Comparison of ENCODE assay signal across 1 cellular context in the genomic region with DNA sequence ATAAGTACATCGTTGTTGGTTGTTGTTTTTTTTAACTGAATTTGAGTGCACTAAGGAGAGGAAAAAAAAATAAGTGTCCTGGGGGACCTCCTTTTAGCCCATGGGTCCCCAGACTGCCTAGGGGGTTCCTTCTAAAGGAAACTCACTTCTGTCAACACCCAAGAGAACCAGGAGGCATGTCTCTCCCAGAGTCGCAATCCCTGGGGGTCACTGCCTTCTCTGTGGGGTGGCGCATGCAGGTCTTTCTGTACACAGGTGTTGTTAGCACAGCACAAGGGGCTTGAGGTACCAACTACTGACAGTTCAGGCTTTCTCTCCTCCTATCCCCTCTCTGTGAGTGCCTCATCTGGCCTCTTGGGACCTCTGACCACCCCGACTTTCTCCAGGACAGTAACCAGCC.
TF ChIP-seq lines count a peak whose summit lies in the region.

No MANE protein-coding gene starts in this region.

TF ChIP-seq in IMR-90, 13 proteins besides CTCF, POLR2A, EP300 and RAD21:
- TF ChIP-seq CEBPB (IDR thresholded peaks at IDR 0.05; ENCODE audit: low read depth, low read length) (no peak), CHD1 (IDR thresholded peaks at IDR 0.05; ENCODE audit: low read depth, low read length) (no peak), NFE2L2 (IDR thresholded peaks at IDR 0.05; ENCODE audit: low read depth, low read length) (no peak), RCOR1 (IDR thresholded peaks at IDR 0.05; ENCODE audit: insufficient replicate concordance, low read length) (no peak), BHLHE40 (IDR thresholded peaks at IDR 0.05; ENCODE audit: low read depth, low read length) (no peak), MAZ (IDR thresholded peaks at IDR 0.05; ENCODE audit: borderline replicate concordance, low read depth, low read length) (no peak), MXI1 (IDR thresholded peaks at IDR 0.05; ENCODE audit: borderline replicate concordance, low read depth, low read length) (no peak), FOS (IDR thresholded peaks at IDR 0.05; ENCODE audit: low read depth, low read length) (no peak), MAFK (IDR thresholded peaks at IDR 0.05; ENCODE audit: low read depth, low read length) (no peak), SMC3 (IDR thresholded peaks at IDR 0.05; ENCODE audit: low read depth, low read length) (no peak), RFX5 (IDR thresholded peaks at IDR 0.05; ENCODE audit: low read depth, low read length) (no peak)
- TF ChIP-seq, protein P1, sequence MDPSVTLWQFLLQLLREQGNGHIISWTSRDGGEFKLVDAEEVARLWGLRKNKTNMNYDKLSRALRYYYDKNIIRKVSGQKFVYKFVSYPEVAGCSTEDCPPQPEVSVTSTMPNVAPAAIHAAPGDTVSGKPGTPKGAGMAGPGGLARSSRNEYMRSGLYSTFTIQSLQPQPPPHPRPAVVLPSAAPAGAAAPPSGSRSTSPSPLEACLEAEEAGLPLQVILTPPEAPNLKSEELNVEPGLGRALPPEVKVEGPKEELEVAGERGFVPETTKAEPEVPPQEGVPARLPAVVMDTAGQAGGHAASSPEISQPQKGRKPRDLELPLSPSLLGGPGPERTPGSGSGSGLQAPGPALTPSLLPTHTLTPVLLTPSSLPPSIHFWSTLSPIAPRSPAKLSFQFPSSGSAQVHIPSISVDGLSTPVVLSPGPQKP (IDR thresholded peaks at IDR 0.05; ENCODE audit: borderline replicate concordance, low read depth, low read length): no peak
- TF ChIP-seq, protein P2, sequence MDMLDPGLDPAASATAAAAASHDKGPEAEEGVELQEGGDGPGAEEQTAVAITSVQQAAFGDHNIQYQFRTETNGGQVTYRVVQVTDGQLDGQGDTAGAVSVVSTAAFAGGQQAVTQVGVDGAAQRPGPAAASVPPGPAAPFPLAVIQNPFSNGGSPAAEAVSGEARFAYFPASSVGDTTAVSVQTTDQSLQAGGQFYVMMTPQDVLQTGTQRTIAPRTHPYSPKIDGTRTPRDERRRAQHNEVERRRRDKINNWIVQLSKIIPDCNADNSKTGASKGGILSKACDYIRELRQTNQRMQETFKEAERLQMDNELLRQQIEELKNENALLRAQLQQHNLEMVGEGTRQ (IDR thresholded peaks at IDR 0.05; ENCODE audit: low read depth, low read length): no peak
